Comparison of ENCODE assay signal across 17 cellular contexts in genomic region chr2:102915128-102915527, GRCh38.
DNase-seq lines count a peak whose midpoint lies in the region; ATAC-seq lines count a peak whose summit lies in the region.
"Had no signal": no experiment of that assay in that cellular context is flagged by ENCODE, and none has a peak within 500 bp of the region (broad histone marks: within the 10 kb centered on the region; RNA-seq: fewer than 3 reads in every experiment).

No MANE protein-coding gene starts in this region.

- DNase-seq in Daoy (ENCODE audit: low read depth), result peak; percentile 76
- peak; percentile 2 for DNase-seq in LHCN-M2 (ENCODE audit: low read depth)
- peak; percentile 50 for DNase-seq in astrocyte of the hippocampus (ENCODE audit: low read depth, low spot score)
- peak; percentile 90 for DNase-seq in kidney tubule cell (ENCODE audit: low spot score)
- no peak for DNase-seq in Kasumi-1 (lab: John Stamatoyannopoulos, UW)
- DNase-seq in NCI-H524 treated with DMSO at 0.1 percent for 48 hours (lab: John Stamatoyannopoulos, UW), result no peak
- no peak for DNase-seq in GDM1 (lab: John Stamatoyannopoulos, UW)
- no peak for DNase-seq in stimulated activated naive CD8-positive, alpha-beta T cell treated with anti-CD3 and anti-CD28 coated beads, Interleukin-15, Interleukin-2, amounts not matched to agents 100 U/mL and 50 U/mL, for 24 hours
- DNase-seq: activated CD4-positive, CD25-positive, alpha-beta regulatory T cell; activated naive CD4-positive, alpha-beta T cell; DMS79; effector CD4-positive, alpha-beta T cell; gastrocnemius medialis; NCI-H187; NCI-H524; nucleus accumbens had no signal

- ATAC-seq in stimulated activated naive CD8-positive, alpha-beta T cell treated with anti-CD3 and anti-CD28 coated beads, Interleukin-15, Interleukin-2, amounts not matched to agents 100 U/mL and 50 U/mL, for 24 hours, result no peak
- ATAC-seq: gastrocnemius medialis; stimulated activated memory B cell treated with anti-CD40 and anti-IgM and Interleukin-4, amounts not matched to agents 10 μg/mL and 1 μg/mL and 100 μg/mL, for 72 hours had no signal

Comparison
In these comparisons a context has a peak if more than half of its experiments do, and no peak if none do; other contexts are left out.
1. DNase-seq: peak in Daoy (single experiment), LHCN-M2 (single experiment), astrocyte of the hippocampus (single experiment) and kidney tubule cell (single experiment); none in Kasumi-1 (0 of 2), NCI-H524 treated with DMSO at 0.1 percent for 48 hours (single experiment), GDM1 (single experiment) and stimulated activated naive CD8-positive, alpha-beta T cell treated with anti-CD3 and anti-CD28 coated beads, Interleukin-15, Interleukin-2, amounts not matched to agents 100 U/mL and 50 U/mL, for 24 hours (single experiment).